ENCODE assay signal across 1 cellular context in the genomic region with DNA sequence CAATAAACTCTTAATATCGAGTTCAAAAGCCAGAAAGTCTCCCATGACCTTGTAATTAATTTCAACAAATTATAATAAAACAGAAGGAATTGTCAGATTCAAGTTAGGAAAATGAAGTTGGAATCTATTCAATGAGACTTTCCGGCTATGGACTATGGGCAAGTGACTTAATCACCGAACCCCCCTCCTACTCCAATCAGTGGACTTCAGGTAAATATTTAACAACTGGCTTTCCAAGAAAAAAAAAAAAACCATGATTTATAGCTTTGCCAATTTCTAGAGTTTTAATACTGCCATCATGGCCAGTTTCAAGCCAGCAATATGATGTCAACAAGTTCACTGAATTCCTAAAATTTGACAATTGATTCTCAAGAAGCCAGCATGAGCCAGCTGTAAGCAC.
TF ChIP-seq lines count a peak whose summit lies in the region.

No MANE protein-coding gene starts in this region.

TF ChIP-seq in GM23338, 12 proteins besides CTCF, POLR2A, EP300 and RAD21 (continued from another document):
- TF ChIP-seq, protein P1, sequence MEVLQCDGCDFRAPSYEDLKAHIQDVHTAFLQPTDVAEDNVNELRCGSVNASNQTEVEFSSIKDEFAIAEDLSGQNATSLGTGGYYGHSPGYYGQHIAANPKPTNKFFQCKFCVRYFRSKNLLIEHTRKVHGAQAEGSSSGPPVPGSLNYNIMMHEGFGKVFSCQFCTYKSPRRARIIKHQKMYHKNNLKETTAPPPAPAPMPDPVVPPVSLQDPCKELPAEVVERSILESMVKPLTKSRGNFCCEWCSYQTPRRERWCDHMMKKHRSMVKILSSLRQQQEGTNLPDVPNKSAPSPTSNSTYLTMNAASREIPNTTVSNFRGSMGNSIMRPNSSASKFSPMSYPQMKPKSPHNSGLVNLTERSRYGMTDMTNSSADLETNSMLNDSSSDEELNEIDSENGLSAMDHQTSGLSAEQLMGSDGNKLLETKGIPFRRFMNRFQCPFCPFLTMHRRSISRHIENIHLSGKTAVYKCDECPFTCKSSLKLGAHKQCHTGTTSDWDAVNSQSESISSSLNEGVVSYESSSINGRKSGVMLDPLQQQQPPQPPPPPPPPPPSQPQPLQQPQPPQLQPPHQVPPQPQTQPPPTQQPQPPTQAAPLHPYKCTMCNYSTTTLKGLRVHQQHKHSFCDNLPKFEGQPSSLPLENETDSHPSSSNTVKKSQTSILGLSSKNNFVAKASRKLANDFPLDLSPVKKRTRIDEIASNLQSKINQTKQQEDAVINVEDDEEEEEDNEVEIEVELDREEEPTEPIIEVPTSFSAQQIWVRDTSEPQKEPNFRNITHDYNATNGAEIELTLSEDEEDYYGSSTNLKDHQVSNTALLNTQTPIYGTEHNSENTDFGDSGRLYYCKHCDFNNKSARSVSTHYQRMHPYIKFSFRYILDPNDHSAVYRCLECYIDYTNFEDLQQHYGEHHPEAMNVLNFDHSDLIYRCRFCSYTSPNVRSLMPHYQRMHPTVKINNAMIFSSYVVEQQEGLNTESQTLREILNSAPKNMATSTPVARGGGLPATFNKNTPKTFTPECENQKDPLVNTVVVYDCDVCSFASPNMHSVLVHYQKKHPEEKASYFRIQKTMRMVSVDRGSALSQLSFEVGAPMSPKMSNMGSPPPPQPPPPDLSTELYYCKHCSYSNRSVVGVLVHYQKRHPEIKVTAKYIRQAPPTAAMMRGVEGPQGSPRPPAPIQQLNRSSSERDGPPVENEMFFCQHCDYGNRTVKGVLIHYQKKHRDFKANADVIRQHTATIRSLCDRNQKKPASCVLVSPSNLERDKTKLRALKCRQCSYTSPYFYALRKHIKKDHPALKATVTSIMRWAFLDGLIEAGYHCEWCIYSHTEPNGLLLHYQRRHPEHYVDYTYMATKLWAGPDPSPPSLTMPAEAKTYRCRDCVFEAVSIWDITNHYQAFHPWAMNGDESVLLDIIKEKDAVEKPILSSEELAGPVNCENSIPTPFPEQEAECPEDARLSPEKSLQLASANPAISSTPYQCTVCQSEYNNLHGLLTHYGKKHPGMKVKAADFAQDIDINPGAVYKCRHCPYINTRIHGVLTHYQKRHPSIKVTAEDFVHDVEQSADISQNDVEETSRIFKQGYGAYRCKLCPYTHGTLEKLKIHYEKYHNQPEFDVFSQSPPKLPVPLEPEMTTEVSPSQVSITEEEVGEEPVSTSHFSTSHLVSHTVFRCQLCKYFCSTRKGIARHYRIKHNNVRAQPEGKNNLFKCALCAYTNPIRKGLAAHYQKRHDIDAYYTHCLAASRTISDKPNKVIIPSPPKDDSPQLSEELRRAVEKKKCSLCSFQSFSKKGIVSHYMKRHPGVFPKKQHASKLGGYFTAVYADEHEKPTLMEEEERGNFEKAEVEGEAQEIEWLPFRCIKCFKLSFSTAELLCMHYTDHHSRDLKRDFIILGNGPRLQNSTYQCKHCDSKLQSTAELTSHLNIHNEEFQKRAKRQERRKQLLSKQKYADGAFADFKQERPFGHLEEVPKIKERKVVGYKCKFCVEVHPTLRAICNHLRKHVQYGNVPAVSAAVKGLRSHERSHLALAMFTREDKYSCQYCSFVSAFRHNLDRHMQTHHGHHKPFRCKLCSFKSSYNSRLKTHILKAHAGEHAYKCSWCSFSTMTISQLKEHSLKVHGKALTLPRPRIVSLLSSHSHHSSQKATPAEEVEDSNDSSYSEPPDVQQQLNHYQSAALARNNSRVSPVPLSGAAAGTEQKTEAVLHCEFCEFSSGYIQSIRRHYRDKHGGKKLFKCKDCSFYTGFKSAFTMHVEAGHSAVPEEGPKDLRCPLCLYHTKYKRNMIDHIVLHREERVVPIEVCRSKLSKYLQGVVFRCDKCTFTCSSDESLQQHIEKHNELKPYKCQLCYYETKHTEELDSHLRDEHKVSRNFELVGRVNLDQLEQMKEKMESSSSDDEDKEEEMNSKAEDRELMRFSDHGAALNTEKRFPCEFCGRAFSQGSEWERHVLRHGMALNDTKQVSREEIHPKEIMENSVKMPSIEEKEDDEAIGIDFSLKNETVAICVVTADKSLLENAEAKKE (CRISPR knock-in tag; IDR thresholded peaks at IDR 0.05): no peak
- TF ChIP-seq NANOG (IDR thresholded peaks at IDR 0.05; ENCODE audit: borderline replicate concordance) (no peak), ZNF114 (CRISPR knock-in tag; IDR thresholded peaks at IDR 0.05) (no peak), STAT1 (IDR thresholded peaks at IDR 0.05; ENCODE audit: unreplicated experiment) (no peak), ZNF331 (CRISPR knock-in tag; IDR thresholded peaks at IDR 0.05; ENCODE audit: low read depth) (no peak)
